In genomic region chr4:159697322-159698283, GRCh38 we compare ENCODE assay signal across 1 cellular context.
TF ChIP-seq lines count a peak whose summit lies in the region.

No MANE protein-coding gene starts in this region.

TF ChIP-seq in GM12878, 131 proteins besides CTCF, POLR2A, EP300 and RAD21:
- TF ChIP-seq STAT1 (conservative IDR thresholded peaks at IDR 0.05) (no peak), SPI1 (IDR thresholded peaks at IDR 0.05; ENCODE audit: borderline replicate concordance, insufficient read depth, low read depth, low read length) (peak; percentile 21; the same call in 1 of the 2 replicates)
